11 cellular contexts compared by ENCODE assay signal in genomic region chr2:29317801-29318485, GRCh38.
DNase-seq lines count a peak whose midpoint lies in the region; ATAC-seq and TF ChIP-seq lines count a peak whose summit lies in the region.
"Had no signal": no experiment of that assay in that cellular context is flagged by ENCODE, and none has a peak within 500 bp of the region (broad histone marks: within the 10 kb centered on the region; RNA-seq: fewer than 3 reads in every experiment).

No MANE protein-coding gene starts in this region.

- H3K27me3 ChIP-seq in thyroid gland: no peaks in the 10 kb centered on the region

- H3K36me3 Mint-ChIP-seq in dendritic cell treated with granulocyte-macrophage colony-stimulating factor and Interleukin-4, amounts not matched to agents 40 ng/mL and 50 ng/mL, for 4 days (ENCODE audit: low read depth): no peaks in the 10 kb centered on the region
- H3K36me3 Mint-ChIP-seq in type B pancreatic cell: peaks cover 23% of the 10 kb centered on the region
- H3K36me3 Mint-ChIP-seq: CD4-positive, alpha-beta memory T cell had no signal

- H3K4me3 Mint-ChIP-seq in dendritic cell treated with granulocyte-macrophage colony-stimulating factor and Interleukin-4, amounts not matched to agents 40 ng/mL and 50 ng/mL, for 4 days: peak overlapping the region; percentile 49
- H3K4me3 Mint-ChIP-seq in type B pancreatic cell: no peak overlapping the region
- H3K4me3 Mint-ChIP-seq: CD4-positive, alpha-beta memory T cell had no signal

- no peak for DNase-seq in Right ventricle myocardium superior
- no peak for DNase-seq in cardiac septum (ENCODE audit: low spot score)
- peak; percentile 40 to 59 for DNase-seq in NOMO-1 (lab: John Stamatoyannopoulos, UW; ENCODE audit: unreplicated experiment in 2 of 2)
- peak; percentile 74 to 81 for DNase-seq in thyroid gland
- DNase-seq in 8988T: no peak
- no peak for DNase-seq in type B pancreatic cell (ENCODE audit: extremely low spot score, unreplicated experiment)
- no peak for DNase-seq in NCI-H82 (lab: John Stamatoyannopoulos, UW)
- DNase-seq: CD4-positive, alpha-beta memory T cell; DMS79 treated with DMSO at 0.1 percent for 48 hours; NCI-H187 treated with DMSO at 0.1 percent for 48 hours had no signal

- H3K27me3 Mint-ChIP-seq in dendritic cell treated with granulocyte-macrophage colony-stimulating factor and Interleukin-4, amounts not matched to agents 40 ng/mL and 50 ng/mL, for 4 days: peaks cover 32% of the 10 kb centered on the region
- H3K27me3 Mint-ChIP-seq in type B pancreatic cell: peaks cover 19% of the 10 kb centered on the region

- H3K27ac Mint-ChIP-seq in dendritic cell treated with granulocyte-macrophage colony-stimulating factor and Interleukin-4, amounts not matched to agents 40 ng/mL and 50 ng/mL, for 4 days: peak overlapping the region; percentile 65
- H3K27ac Mint-ChIP-seq in type B pancreatic cell: no peak overlapping the region
- H3K27ac Mint-ChIP-seq: CD4-positive, alpha-beta memory T cell had no signal

- no peak overlapping the region for H3K4me3 ChIP-seq in thyroid gland (replicated peaks in 1 of 3)

- no peaks in the 10 kb centered on the region for H3K36me3 ChIP-seq in thyroid gland

- intact Hi-C loops in Right ventricle myocardium superior (cut with DNase I): no loop called here
- intact Hi-C loops in cardiac septum (cut with DNase I): no loop called here
- intact Hi-C loops in dendritic cell treated with granulocyte-macrophage colony-stimulating factor and Interleukin-4, amounts not matched to agents 40 ng/mL and 50 ng/mL, for 4 days (cut with micrococcal nuclease): loop anchor here (5.0 kb wide), 1 partner anchor 361 kb away; no protein-coding TSS in a partner anchor
- intact Hi-C loops in thyroid gland (cut with DNase I): no loop called here

- H3K9me3 Mint-ChIP-seq in dendritic cell treated with granulocyte-macrophage colony-stimulating factor and Interleukin-4, amounts not matched to agents 40 ng/mL and 50 ng/mL, for 4 days: no peaks in the 10 kb centered on the region
- peaks cover 4% of the 10 kb centered on the region for H3K9me3 Mint-ChIP-seq in type B pancreatic cell

- H3K4me1 ChIP-seq in thyroid gland: peaks cover 6 to 23% of the 10 kb centered on the region in 2 donors

- peaks cover 86% of the 10 kb centered on the region for H3K4me1 Mint-ChIP-seq in dendritic cell treated with granulocyte-macrophage colony-stimulating factor and Interleukin-4, amounts not matched to agents 40 ng/mL and 50 ng/mL, for 4 days (ENCODE audit: low read depth)
- H3K4me1 Mint-ChIP-seq in type B pancreatic cell (ENCODE audit: unreplicated experiment): peaks cover 46% of the 10 kb centered on the region

- H3K27ac ChIP-seq in thyroid gland: peak overlapping the region; percentile 44 to 69 (median 52)

- no peaks in the 10 kb centered on the region for H3K9me3 ChIP-seq in thyroid gland

- TF ChIP-seq CTCF in thyroid gland (IDR thresholded peaks at IDR 0.05): no peak
- no peak for TF ChIP-seq CTCF in type B pancreatic cell (conservative IDR thresholded peaks at IDR 0.05)

- ATAC-seq in Right ventricle myocardium superior (ENCODE audit: poor library complexity): peak; percentile 38

- peak in 1 of 2 donors; percentile 9 for TF ChIP-seq POLR2A in thyroid gland (IDR thresholded peaks at IDR 0.05)

- 42 to 45% methylated on average over 8 of the region's 8 CpGs for WGBS in thyroid gland, 2 donors

Comparison
In these comparisons a context has a peak if more than half of its experiments do, and no peak if none do; other contexts are left out.
1. DNase-seq: peak in NOMO-1 (2 of 2) and thyroid gland (2 of 2); none in Right ventricle myocardium superior (single experiment), cardiac septum (single experiment), 8988T (single experiment), type B pancreatic cell (single experiment) and NCI-H82 (single experiment).